ENCODE assay signal across 15 cellular contexts in the genomic region with DNA sequence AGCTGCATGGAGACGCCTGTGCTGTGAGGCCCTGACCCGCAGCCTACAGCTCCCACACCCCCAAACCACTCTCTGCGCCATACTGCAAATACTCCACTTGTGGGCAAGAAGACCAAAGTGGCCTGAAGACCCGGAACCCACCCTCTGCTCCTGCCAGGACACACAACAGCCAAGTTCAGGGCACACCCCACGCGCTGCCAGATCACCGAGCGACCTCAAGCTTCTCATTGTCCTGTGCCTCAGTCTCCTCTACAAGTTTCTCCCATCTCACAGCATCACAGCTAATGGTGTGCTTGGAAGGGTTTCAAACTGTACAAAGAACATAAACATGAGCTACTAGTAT.
"Had no signal": no experiment of that assay in that cellular context is flagged by ENCODE, and none has a peak within 500 bp of the region (broad histone marks: within the 10 kb centered on the region; RNA-seq: fewer than 3 reads in every experiment).

No MANE protein-coding gene starts in this region.

- H3K4me3 ChIP-seq: coronary artery, heart left ventricle had no signal

- H3K27ac Mint-ChIP-seq: endodermal cell, nephron had no signal

- H3K27me3 Mint-ChIP-seq: naive B cell had no signal

- H3K9me3 ChIP-seq: heart left ventricle, neutrophil had no signal

- ATAC-seq: heart left ventricle, left colon, right cardiac atrium had no signal

- DNase-seq: effector CD4-positive, alpha-beta T cell; endodermal cell; foreskin melanocyte; heart left ventricle; hippocampal formation; left colon; mesendoderm; right cardiac atrium; small intestine; stimulated activated CD4-positive, alpha-beta T cell treated with anti-CD3 and anti-CD28 coated beads, Interleukin-12 subunit alpha, Interleukin-12 subunit beta, amount 100 ng/mL, for 4 hours; stimulated activated naive CD4-positive, alpha-beta T cell treated with Interleukin-2 at 50 U/mL for 16 hours had no signal

- H3K4me3 Mint-ChIP-seq: endodermal cell, nephron had no signal

- H3K27me3 ChIP-seq: heart left ventricle, neutrophil had no signal

- H3K27ac ChIP-seq: coronary artery, heart left ventricle, neutrophil had no signal

- H3K4me1 Mint-ChIP-seq: nephron had no signal

- H3K9me3 Mint-ChIP-seq: endodermal cell, nephron had no signal
